In the genomic region with DNA sequence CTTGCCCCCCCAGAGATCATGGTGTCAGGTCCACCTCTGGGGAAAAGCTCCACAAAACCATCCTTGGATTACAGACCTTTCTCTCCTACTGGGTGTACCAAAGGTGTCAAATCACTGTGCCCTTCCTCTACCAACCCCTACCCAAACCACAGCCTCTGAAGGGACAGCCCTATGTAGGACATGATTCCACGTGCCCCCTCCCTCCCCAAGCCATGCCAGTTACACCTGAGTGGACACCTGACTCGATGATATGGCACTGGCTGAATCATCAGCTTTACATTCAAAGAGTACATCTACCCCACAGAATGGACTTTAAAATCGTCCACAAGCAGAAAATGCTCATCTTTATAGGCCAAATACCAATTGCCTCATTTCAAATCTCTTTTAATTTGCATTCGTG, we compare ENCODE assay signal across 21 cellular contexts. TPM values are rescaled to one million over a fixed set of nuclear protein-coding genes. Genes with fewer than 3 reads are reported as not detected.
A peak's percentile ranks its signal among the peaks of the same experiment; 100 is the strongest.
DNase-seq lines count a peak whose midpoint lies in the region; ATAC-seq and TF ChIP-seq lines count a peak whose summit lies in the region.
"Had no signal": no experiment of that assay in that cellular context is flagged by ENCODE, and none has a peak within 500 bp of the region (broad histone marks: within the 10 kb centered on the region; RNA-seq: fewer than 3 reads in every experiment).

No MANE protein-coding gene starts in this region.

- no peaks in the 10 kb centered on the region for H3K36me3 ChIP-seq in heart left ventricle
- H3K36me3 ChIP-seq: BLaER1, pancreas, right atrium auricular region had no signal

- H3K4me1 Mint-ChIP-seq in T-cell: peaks cover 95 to 98% (median 95%) of the 10 kb centered on the region in 3 donors
- peaks cover 86% of the 10 kb centered on the region for H3K4me1 Mint-ChIP-seq in activated T-helper 17 cell treated with anti-CD3 and anti-CD28 coated beads, Interleukin-2, amount 50 U/mL, for 72 hours
- peaks cover 74 to 98% (median 95%) of the 10 kb centered on the region in 4 donors for H3K4me1 Mint-ChIP-seq in naive thymus-derived CD8-positive, alpha-beta T cell

- H3K4me1 ChIP-seq in heart left ventricle: peaks cover 0 to 19% (median 0%) of the 10 kb centered on the region in 12 donors
- H3K4me1 ChIP-seq: pancreas, right atrium auricular region had no signal

- 51 to 69% (median 66%) methylated on average over 4 of the region's 4 CpGs for WGBS in heart left ventricle, 4 donors

- no peak for TF ChIP-seq POLR2A in heart left ventricle (IDR thresholded peaks at IDR 0.05)

- H3K36me3 Mint-ChIP-seq in T-cell: peaks cover 58% of the 10 kb centered on the region
- H3K36me3 Mint-ChIP-seq in activated T-helper 17 cell treated with anti-CD3 and anti-CD28 coated beads, Interleukin-2, amount 50 U/mL, for 72 hours (ENCODE audit: low read depth): peaks cover 26% of the 10 kb centered on the region
- H3K36me3 Mint-ChIP-seq in naive thymus-derived CD8-positive, alpha-beta T cell: peaks cover 11 to 53% (median 42%) of the 10 kb centered on the region in 3 donors

- peaks cover 0 to 5% (median 0%) of the 10 kb centered on the region in 12 donors for H3K9me3 ChIP-seq in heart left ventricle
- H3K9me3 ChIP-seq: pancreas, right atrium auricular region had no signal

- POLR2A ChIA-PET in T-cell (lab: Charles Lee): interaction anchor here in 1 of 2 donors (0.5 kb wide), 1 partner anchor 9 kb away, joined by 7 read pairs; no protein-coding TSS in a partner anchor
- POLR2A ChIA-PET in naive thymus-derived CD8-positive, alpha-beta T cell (lab: Charles Lee): interaction anchor here (0.7 to 12.0 kb wide), 4 partner anchors 10 to 64 kb away, joined by 3 to 247 read pairs (median 4); partner anchors contain the start of gene TRABD2A

- CTCF ChIA-PET in T-cell (lab: Charles Lee): no interaction called here

- intact Hi-C loops in heart left ventricle (cut with DNase I): loop anchor here in 2 of 10 donors (5.0 to 10.0 kb wide), 2 partner anchors 110 to 223 kb away; no protein-coding TSS in a partner anchor

- H3K9me3 Mint-ChIP-seq in T-cell: peaks cover 6 to 7% (median 6%) of the 10 kb centered on the region in 3 donors
- peaks cover 6% of the 10 kb centered on the region for H3K9me3 Mint-ChIP-seq in activated T-helper 17 cell treated with anti-CD3 and anti-CD28 coated beads, Interleukin-2, amount 50 U/mL, for 72 hours
- H3K9me3 Mint-ChIP-seq in naive thymus-derived CD8-positive, alpha-beta T cell: peaks cover 0 to 19% (median 6%) of the 10 kb centered on the region in 9 donors

- no peaks in the 10 kb centered on the region for H3K27me3 Mint-ChIP-seq in T-cell
- H3K27me3 Mint-ChIP-seq in activated T-helper 17 cell treated with anti-CD3 and anti-CD28 coated beads, Interleukin-2, amount 50 U/mL, for 72 hours: no peaks in the 10 kb centered on the region
- no peaks in the 10 kb centered on the region for H3K27me3 Mint-ChIP-seq in naive thymus-derived CD8-positive, alpha-beta T cell
- H3K27me3 Mint-ChIP-seq: naive B cell had no signal

- no peak for TF ChIP-seq CTCF in heart left ventricle (IDR thresholded peaks at IDR 0.05)

- peak; percentile 56 for DNase-seq in activated CD8-positive, alpha-beta memory T cell treated with anti-CD3 and anti-CD28 coated beads for 24 hours
- no peak for DNase-seq in activated CD8-positive, alpha-beta memory T cell treated with anti-CD3 and anti-CD28 coated beads, Interleukin-2, amount 50 U/mL, for 4 hours
- peak in 2 of 34 experiments; percentile 4 to 9 for DNase-seq in T-cell
- no peak for DNase-seq in naive thymus-derived CD8-positive, alpha-beta T cell
- DNase-seq in iPS-NIHi11 (ENCODE audit: low spot score): no peak
- no peak for DNase-seq in heart left ventricle
- DNase-seq: ACHN, aorta, naive B cell, NCI-H1048, NCI-H1930, NCI-H226, NCI-H748 treated with DMSO at 0.1 percent for 48 hours, pancreas, substantia nigra had no signal

- no peak overlapping the region for H3K4me3 ChIP-seq in heart left ventricle
- H3K4me3 ChIP-seq: BLaER1, pancreas, right atrium auricular region had no signal

- ATAC-seq in T-cell (replicated peaks in 1 of 4) (no peak), GM19328 (IDR thresholded peaks at IDR 0.05; ENCODE audit: unreplicated experiment) (no peak), heart left ventricle (no peak)
- ATAC-seq in activated T-helper 17 cell treated with anti-CD3 and anti-CD28 coated beads, Interleukin-2, amount 50 U/mL, for 72 hours (replicated peaks): no peak
- ATAC-seq in naive thymus-derived CD8-positive, alpha-beta T cell: no peak
- ATAC-seq: pancreas, SK-N-SH treated with all-trans-retinoic acid at 6 μM for 48 hours had no signal

- no peak overlapping the region for H3K27ac ChIP-seq in heart left ventricle
- H3K27ac ChIP-seq: BLaER1, pancreas, right atrium auricular region, RWPE1 had no signal

- H3K27ac Mint-ChIP-seq in T-cell: peak overlapping the region; percentile 98
- peak overlapping the region; percentile 52 for H3K27ac Mint-ChIP-seq in activated T-helper 17 cell treated with anti-CD3 and anti-CD28 coated beads, Interleukin-2, amount 50 U/mL, for 72 hours
- H3K27ac Mint-ChIP-seq in naive thymus-derived CD8-positive, alpha-beta T cell: peak overlapping the region; percentile 93 to 99 (median 98)

- H3K27me3 ChIP-seq in heart left ventricle: no peaks in the 10 kb centered on the region
- H3K27me3 ChIP-seq: BLaER1, pancreas, right atrium auricular region had no signal

- peak overlapping the region; percentile 65 to 76 (median 72) for H3K4me3 Mint-ChIP-seq in T-cell
- peak overlapping the region; percentile 71 for H3K4me3 Mint-ChIP-seq in activated T-helper 17 cell treated with anti-CD3 and anti-CD28 coated beads, Interleukin-2, amount 50 U/mL, for 72 hours
- peak overlapping the region; percentile 74 to 87 (median 80) for H3K4me3 Mint-ChIP-seq in naive thymus-derived CD8-positive, alpha-beta T cell

RNA-seq across cellular contexts. Expression of gene TRABD2A, which starts 26.0 kb away (rescaled TPM):
- total RNA-seq in T-cell (100 to 1,000 TPM in 3 of 5 donors, 10 to 100 TPM in 2; 77.3 to 219 (median 106) TPM), heart left ventricle (1 to 10 TPM in 4 of 9 donors, under 1 TPM in 4, not detected in 1; 0.42 to 3.9 (median 1.2) TPM)
- total RNA-seq in activated T-helper 17 cell treated with anti-CD3 and anti-CD28 coated beads, Interleukin-2, amount 50 U/mL, for 72 hours: 10 to 100 TPM; 28.6 to 32.3 TPM
- total RNA-seq in naive thymus-derived CD8-positive, alpha-beta T cell: 100 to 1,000 TPM; 165 to 168 TPM
- 100 to 1,000 TPM in 2 of 3 donors, 10 to 100 TPM in 1; 70.1 to 173 (median 104) TPM for polyA plus RNA-seq in naive thymus-derived CD8-positive, alpha-beta T cell
- 1 to 10 TPM in 1 of 2 donors, under 1 TPM in 1; 0.85 to 1.1 TPM for polyA plus RNA-seq in heart left ventricle

RNA-seq across cellular contexts. Expression of gene TMSB10, which starts 50.6 kb away (rescaled TPM):
- total RNA-seq in T-cell (1,000 to 10,000 TPM; 1,423 to 1,890 (median 1,689) TPM), heart left ventricle (1,000 to 10,000 TPM in 3 of 9 donors, 100 to 1,000 TPM in 6; 288 to 3,094 (median 492) TPM)
- total RNA-seq in activated T-helper 17 cell treated with anti-CD3 and anti-CD28 coated beads, Interleukin-2, amount 50 U/mL, for 72 hours: 1,000 to 10,000 TPM; 2,616 to 3,068 TPM
- total RNA-seq in naive thymus-derived CD8-positive, alpha-beta T cell: 1,000 to 10,000 TPM; 1,479 to 1,535 TPM
- 1,000 to 10,000 TPM; 6,950 to 8,855 (median 7,882) TPM for polyA plus RNA-seq in naive thymus-derived CD8-positive, alpha-beta T cell
- polyA plus RNA-seq in heart left ventricle: 1,000 to 10,000 TPM in 1 of 2 donors, 100 to 1,000 TPM in 1; 893 to 1,015 TPM

Comparison
In these comparisons a context has a peak if more than half of its experiments do, and no peak if none do; other contexts are left out.
1. RNA of gene TRABD2A, which starts 26.0 kb away (total RNA-seq): 165 to 168 TPM in naive thymus-derived CD8-positive, alpha-beta T cell, 77.3 to 219 TPM in T-cell and 28.6 to 32.3 TPM in activated T-helper 17 cell treated with anti-CD3 and anti-CD28 coated beads, Interleukin-2, amount 50 U/mL, for 72 hours; 0.42 to 3.9 TPM in heart left ventricle; every median in the first group is over 4 times any median in the second.
2. Peak in every context shown above with its lines, with median percentiles within 50 percentile points of each other: H3K27ac Mint-ChIP-seq and H3K4me3 Mint-ChIP-seq.